ENCODE assay signal across 1 cellular context in the genomic region with DNA sequence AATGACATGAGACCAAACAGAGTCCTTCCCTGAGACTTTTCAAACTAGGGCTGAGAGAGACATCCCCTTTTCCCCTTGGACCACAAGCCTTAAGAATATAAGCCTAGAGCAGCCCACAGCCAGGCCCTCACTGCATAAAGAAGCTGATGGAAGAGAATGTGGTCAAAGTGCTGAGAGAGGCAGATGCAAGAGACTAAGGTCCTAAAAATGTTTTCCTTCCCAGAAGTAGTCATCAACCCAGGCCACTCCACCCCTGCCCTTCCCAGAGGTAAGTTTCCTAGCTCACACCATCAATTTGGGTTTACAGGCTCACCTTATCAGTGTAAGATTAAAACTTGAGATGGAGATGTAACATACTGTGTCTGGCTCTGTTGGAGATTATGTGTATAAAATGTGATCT.
TF ChIP-seq lines count a peak whose summit lies in the region.

No MANE protein-coding gene starts in this region.

TF ChIP-seq in HCT116, 20 proteins besides CTCF, POLR2A, EP300 and RAD21 (continued from another document):
- TF ChIP-seq, protein P1, sequence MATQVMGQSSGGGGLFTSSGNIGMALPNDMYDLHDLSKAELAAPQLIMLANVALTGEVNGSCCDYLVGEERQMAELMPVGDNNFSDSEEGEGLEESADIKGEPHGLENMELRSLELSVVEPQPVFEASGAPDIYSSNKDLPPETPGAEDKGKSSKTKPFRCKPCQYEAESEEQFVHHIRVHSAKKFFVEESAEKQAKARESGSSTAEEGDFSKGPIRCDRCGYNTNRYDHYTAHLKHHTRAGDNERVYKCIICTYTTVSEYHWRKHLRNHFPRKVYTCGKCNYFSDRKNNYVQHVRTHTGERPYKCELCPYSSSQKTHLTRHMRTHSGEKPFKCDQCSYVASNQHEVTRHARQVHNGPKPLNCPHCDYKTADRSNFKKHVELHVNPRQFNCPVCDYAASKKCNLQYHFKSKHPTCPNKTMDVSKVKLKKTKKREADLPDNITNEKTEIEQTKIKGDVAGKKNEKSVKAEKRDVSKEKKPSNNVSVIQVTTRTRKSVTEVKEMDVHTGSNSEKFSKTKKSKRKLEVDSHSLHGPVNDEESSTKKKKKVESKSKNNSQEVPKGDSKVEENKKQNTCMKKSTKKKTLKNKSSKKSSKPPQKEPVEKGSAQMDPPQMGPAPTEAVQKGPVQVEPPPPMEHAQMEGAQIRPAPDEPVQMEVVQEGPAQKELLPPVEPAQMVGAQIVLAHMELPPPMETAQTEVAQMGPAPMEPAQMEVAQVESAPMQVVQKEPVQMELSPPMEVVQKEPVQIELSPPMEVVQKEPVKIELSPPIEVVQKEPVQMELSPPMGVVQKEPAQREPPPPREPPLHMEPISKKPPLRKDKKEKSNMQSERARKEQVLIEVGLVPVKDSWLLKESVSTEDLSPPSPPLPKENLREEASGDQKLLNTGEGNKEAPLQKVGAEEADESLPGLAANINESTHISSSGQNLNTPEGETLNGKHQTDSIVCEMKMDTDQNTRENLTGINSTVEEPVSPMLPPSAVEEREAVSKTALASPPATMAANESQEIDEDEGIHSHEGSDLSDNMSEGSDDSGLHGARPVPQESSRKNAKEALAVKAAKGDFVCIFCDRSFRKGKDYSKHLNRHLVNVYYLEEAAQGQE (IDR thresholded peaks at IDR 0.05; ENCODE audit: low read depth): no peak
- no peak for TF ChIP-seq CEBPB (IDR thresholded peaks at IDR 0.05; ENCODE audit: low read depth)
- TF ChIP-seq SIN3A (IDR thresholded peaks at IDR 0.05; ENCODE audit: low read depth): no peak
